ENCODE assay signal across 8 cellular contexts in the genomic region with DNA sequence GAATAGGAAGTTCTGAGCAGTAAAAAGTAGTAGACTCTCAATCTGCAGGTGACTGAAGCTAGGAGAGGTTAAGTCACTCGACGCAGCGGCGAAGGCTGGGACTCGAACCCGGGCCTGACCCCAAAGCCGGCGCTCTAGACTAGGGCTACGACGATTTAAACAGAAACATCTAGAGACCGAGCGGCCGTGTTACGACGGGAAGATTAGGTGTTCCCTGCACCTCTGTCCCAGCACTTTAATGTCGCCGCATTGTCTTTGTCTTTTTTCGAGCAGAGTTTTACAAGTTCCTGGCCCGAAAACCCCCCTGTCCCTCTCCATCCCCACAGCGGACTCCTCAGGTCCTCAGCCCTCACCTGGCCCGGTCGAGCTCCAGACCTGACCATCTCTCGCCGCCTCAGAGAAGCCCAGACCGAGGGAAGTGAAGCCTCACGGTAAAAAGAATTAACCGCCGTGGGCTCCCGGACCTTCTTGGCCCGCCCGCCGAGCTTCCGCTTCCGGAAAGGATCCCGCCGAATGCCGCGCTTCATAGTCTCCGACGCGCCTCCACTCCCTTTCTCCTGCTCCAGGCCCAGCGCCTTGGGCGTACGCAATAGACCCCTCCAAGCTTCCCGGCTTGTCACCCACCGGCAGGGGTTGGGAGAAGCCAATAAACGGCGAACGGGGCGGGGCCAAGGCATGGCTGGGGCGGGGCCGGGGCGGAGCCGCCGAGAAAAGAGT. TPM values are rescaled to one million over a fixed set of nuclear protein-coding genes. Genes with fewer than 3 reads are reported as not detected.
DNase-seq lines count a peak whose midpoint lies in the region; ATAC-seq and TF ChIP-seq lines count a peak whose summit lies in the region.

A gene with protein sequence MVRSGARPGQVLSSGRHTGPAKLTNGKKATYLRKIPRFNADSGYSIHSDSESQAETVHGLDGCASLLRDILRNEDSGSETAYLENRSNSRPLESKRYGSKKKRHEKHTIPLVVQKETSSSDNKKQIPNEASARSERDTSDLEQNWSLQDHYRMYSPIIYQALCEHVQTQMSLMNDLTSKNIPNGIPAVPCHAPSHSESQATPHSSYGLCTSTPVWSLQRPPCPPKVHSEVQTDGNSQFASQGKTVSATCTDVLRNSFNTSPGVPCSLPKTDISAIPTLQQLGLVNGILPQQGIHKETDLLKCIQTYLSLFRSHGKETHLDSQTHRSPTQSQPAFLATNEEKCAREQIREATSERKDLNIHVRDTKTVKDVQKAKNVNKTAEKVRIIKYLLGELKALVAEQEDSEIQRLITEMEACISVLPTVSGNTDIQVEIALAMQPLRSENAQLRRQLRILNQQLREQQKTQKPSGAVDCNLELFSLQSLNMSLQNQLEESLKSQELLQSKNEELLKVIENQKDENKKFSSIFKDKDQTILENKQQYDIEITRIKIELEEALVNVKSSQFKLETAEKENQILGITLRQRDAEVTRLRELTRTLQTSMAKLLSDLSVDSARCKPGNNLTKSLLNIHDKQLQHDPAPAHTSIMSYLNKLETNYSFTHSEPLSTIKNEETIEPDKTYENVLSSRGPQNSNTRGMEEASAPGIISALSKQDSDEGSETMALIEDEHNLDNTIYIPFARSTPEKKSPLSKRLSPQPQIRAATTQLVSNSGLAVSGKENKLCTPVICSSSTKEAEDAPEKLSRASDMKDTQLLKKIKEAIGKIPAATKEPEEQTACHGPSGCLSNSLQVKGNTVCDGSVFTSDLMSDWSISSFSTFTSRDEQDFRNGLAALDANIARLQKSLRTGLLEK (minus strand): TSS at position 439 of the 717 bp plus-strand sequence. CDS start 56 bp downstream, at position 383.

- H3K4me2 ChIP-seq in GM23338: peak within 1 kb of the TSS; percentile 81

- no peaks in the 10 kb centered on the region for H3K9me2 ChIP-seq in GM23338 (ENCODE audit: insufficient read depth)

- no peaks in the 10 kb centered on the region for H4K20me1 ChIP-seq in GM23338 (replicated peaks; ENCODE audit: insufficient read depth)

- TF ChIP-seq CTCF in GM23338 (conservative IDR thresholded peaks at IDR 0.05; ENCODE audit: low read depth in 2 of 2) (no peak), LNCaP clone FGC (IDR thresholded peaks at IDR 0.05; ENCODE audit: control insufficient read depth, extremely low read depth, insufficient read depth) (no peak), RWPE2 (IDR thresholded peaks at IDR 0.05; ENCODE audit: poor library complexity, severe bottlenecking) (no peak), natural killer cell (IDR thresholded peaks at IDR 0.05) (no peak)

- H3K79me2 ChIP-seq in GM23338 (replicated peaks; ENCODE audit: insufficient read depth): peaks cover 28% of the 10 kb centered on the region

- H3K4me3 Mint-ChIP-seq in GM23338 (peak within 1 kb of the TSS; percentile 98), natural killer cell (peak within 1 kb of the TSS; percentile 97)
- H3K4me3 Mint-ChIP-seq in activated T-helper 17 cell treated with anti-CD3 and anti-CD28 coated beads, Interleukin-2, amount 50 U/mL, for 72 hours: peak within 1 kb of the TSS; percentile 93

- peaks cover 10% of the 10 kb centered on the region for H3K27me3 ChIP-seq in GM23338 (ENCODE audit: insufficient read depth)
- H3K27me3 ChIP-seq in RWPE2 (ENCODE audit: insufficient read depth, poor library complexity, severe bottlenecking): no peaks in the 10 kb centered on the region

- peaks cover 3% of the 10 kb centered on the region; the same call in 2 of the 3 replicates for H3K36me3 Mint-ChIP-seq in GM23338 (ENCODE audit: low read depth)
- no peaks in the 10 kb centered on the region for H3K36me3 Mint-ChIP-seq in activated T-helper 17 cell treated with anti-CD3 and anti-CD28 coated beads, Interleukin-2, amount 50 U/mL, for 72 hours (ENCODE audit: low read depth)
- H3K36me3 Mint-ChIP-seq in natural killer cell: no peaks in the 10 kb centered on the region

- H3K4me1 Mint-ChIP-seq in GM23338 (peaks cover 9% of the 10 kb centered on the region; the same call in 2 of the 3 replicates), natural killer cell (peaks cover 19 to 33% of the 10 kb centered on the region in 2 donors)
- peaks cover 12% of the 10 kb centered on the region for H3K4me1 Mint-ChIP-seq in activated T-helper 17 cell treated with anti-CD3 and anti-CD28 coated beads, Interleukin-2, amount 50 U/mL, for 72 hours

- peaks cover 5% of the 10 kb centered on the region; the same call in 1 of the 2 replicates for H3K36me3 ChIP-seq in GM23338 (ENCODE audit: insufficient read depth)
- H3K36me3 ChIP-seq in RWPE2 (ENCODE audit: low read depth): peaks cover 12% of the 10 kb centered on the region

- ATAC-seq in GM23338: peak; percentile 99
- ATAC-seq in RWPE2 (ENCODE audit: low read depth): peak; percentile 100
- ATAC-seq in activated T-helper 17 cell treated with anti-CD3 and anti-CD28 coated beads, Interleukin-2, amount 50 U/mL, for 72 hours (replicated peaks): peak; percentile 96
- peak; percentile 85 to 86 (median 85) for ATAC-seq in natural killer cell

- peak within 1 kb of the TSS; percentile 72 for H3K4me3 ChIP-seq in GM23338
- H3K4me3 ChIP-seq in LNCaP clone FGC (ENCODE audit: low read depth, low read length): peak within 1 kb of the TSS; percentile 84
- H3K4me3 ChIP-seq in RWPE2 (ENCODE audit: severe bottlenecking): peak within 1 kb of the TSS; percentile 61

- peak within 1 kb of the TSS; percentile 86 for H2AFZ ChIP-seq in GM23338

- H3K27ac Mint-ChIP-seq in GM23338 (peak within 1 kb of the TSS; percentile 99), natural killer cell (peak within 1 kb of the TSS; percentile 87 to 92)
- peak within 1 kb of the TSS; percentile 95 for H3K27ac Mint-ChIP-seq in activated T-helper 17 cell treated with anti-CD3 and anti-CD28 coated beads, Interleukin-2, amount 50 U/mL, for 72 hours

- intact Hi-C loops in natural killer cell (cut with micrococcal nuclease): no loop called here

- H3K9me3 ChIP-seq in RWPE2 (ENCODE audit: severe bottlenecking): no peaks in the 10 kb centered on the region

- no peaks in the 10 kb centered on the region for H3K9me3 Mint-ChIP-seq in GM23338
- no peaks in the 10 kb centered on the region for H3K9me3 Mint-ChIP-seq in activated T-helper 17 cell treated with anti-CD3 and anti-CD28 coated beads, Interleukin-2, amount 50 U/mL, for 72 hours
- H3K9me3 Mint-ChIP-seq in natural killer cell: no peaks in the 10 kb centered on the region

- peak; percentile 99 for DNase-seq in Daoy (ENCODE audit: low read depth)
- peak; percentile 99 for DNase-seq in GM23338 (ENCODE audit: low spot score)
- peak; percentile 62 for DNase-seq in LNCaP clone FGC (ENCODE audit: low read depth)
- peak; percentile 96 for DNase-seq in RWPE2 (ENCODE audit: low spot score)
- DNase-seq in fibroblast of peridontal ligament (ENCODE audit: extremely low read depth): peak; percentile 91
- peak; percentile 64 for DNase-seq in natural killer cell
- peak; percentile 29 to 74 (median 66) for DNase-seq in stimulated activated naive CD4-positive, alpha-beta T cell (lab: John Stamatoyannopoulos, UW)

- 0 out of 2 replicates have a peak, but pooled peaks cover 3% of the 10 kb centered on the region for H3F3A ChIP-seq in GM23338 (replicated peaks; ENCODE audit: low read depth)

- H3K27ac ChIP-seq in GM23338 (ENCODE audit: low read depth) (peak within 1 kb of the TSS; percentile 96), RWPE2 (ENCODE audit: poor library complexity, severe bottlenecking) (peak within 1 kb of the TSS; percentile 61)

- H3K27me3 Mint-ChIP-seq in GM23338 (ENCODE audit: insufficient read depth, low read depth, poor library complexity) (peaks cover 5% of the 10 kb centered on the region), natural killer cell (ENCODE audit: low read depth in 2 of 2) (peaks cover 0 to 5% of the 10 kb centered on the region in 2 donors)
- peaks cover 4% of the 10 kb centered on the region for H3K27me3 Mint-ChIP-seq in activated T-helper 17 cell treated with anti-CD3 and anti-CD28 coated beads, Interleukin-2, amount 50 U/mL, for 72 hours

- H3K4me1 ChIP-seq in GM23338 (ENCODE audit: insufficient read depth): peaks cover 5% of the 10 kb centered on the region; the same call in 1 of the 2 replicates
- H3K4me1 ChIP-seq in RWPE2 (ENCODE audit: insufficient read depth, poor library complexity, severe bottlenecking): peaks cover 8% of the 10 kb centered on the region

TF ChIP-seq in GM23338, 12 proteins besides CTCF, POLR2A, EP300 and RAD21 (continues in another document):
- TF ChIP-seq CREB1 (CRISPR knock-in tag; IDR thresholded peaks at IDR 0.05; ENCODE audit: low read depth): 0 out of 2 replicates have a peak, but pooled peaks have one; percentile 49

RNA-seq across cellular contexts. Expression of the gene that starts here (rescaled TPM):
- total RNA-seq in Daoy (2014; rRNA removed; shearing (Covaris generic)): 40.6 and 63.7 TPM in 2 replicates
- 89.2 and 113 TPM in 2 replicates for total RNA-seq in GM23338 (2014; rRNA removed; shearing (Covaris generic))
- polyA plus RNA-seq in GM23338 (2016; fragmentation: Nextera tagmentation; extraction: Ambion mirVana): 38.5 and 52.5 TPM in 2 replicates
- 10 to 100 TPM; 32.4 to 48.4 TPM for total RNA-seq in activated T-helper 17 cell treated with anti-CD3 and anti-CD28 coated beads, Interleukin-2, amount 50 U/mL, for 72 hours
- 10 to 100 TPM; 34.7 to 38.5 (median 37.8) TPM for total RNA-seq in natural killer cell

Comparison
In these comparisons a context has a peak if more than half of its experiments do, and no peak if none do; other contexts are left out.
1. Peak in every context shown above with its lines: DNase-seq, ATAC-seq, H3K4me3 ChIP-seq and H3K27ac ChIP-seq.